Comparison of ENCODE assay signal across 8 cellular contexts in the genomic region with DNA sequence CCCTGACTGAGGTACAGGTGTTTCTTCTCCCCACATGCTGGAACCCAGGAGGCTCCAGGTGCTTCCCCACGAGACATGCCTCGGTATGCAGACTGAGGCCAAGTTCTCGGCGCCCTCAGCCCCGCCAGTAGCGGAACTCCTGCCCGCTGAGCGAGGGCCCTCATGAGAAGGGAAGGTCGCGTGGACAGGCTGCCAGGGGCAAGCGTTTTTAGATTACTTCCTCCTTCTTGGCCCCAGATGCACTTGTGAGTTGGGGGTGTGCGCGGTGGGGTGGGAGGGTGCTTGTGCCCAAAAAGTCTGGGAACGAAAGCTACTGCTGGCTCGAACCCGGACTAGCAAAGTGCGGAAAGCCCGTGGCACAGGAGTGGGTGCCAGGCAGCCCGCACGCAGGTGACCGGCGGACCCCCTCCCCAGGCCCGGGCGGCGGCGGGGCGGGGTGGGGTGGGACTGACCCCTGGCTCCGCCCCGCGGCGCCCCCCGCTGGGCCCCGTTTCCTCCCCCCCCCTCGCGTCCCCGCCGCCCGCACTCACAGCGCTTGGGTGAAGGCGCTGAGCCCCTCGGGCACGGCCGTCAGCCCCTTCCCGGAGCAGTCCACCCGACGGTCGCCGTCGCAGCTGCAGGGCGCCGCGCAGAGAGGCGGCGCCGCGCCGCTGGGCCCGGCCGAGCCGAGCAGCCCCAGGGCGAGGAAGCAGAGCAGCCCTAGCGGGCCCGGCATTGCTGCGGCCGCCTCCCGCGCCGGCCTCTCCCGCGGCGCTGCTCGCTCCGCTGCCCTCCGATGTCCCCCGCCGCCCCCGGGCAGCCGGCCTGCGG. TPM values are rescaled to one million over a fixed set of nuclear protein-coding genes. Genes with fewer than 3 reads are reported as not detected.
DNase-seq lines count a peak whose midpoint lies in the region; ATAC-seq and TF ChIP-seq lines count a peak whose summit lies in the region.

No MANE protein-coding gene starts in this region.

- H3K36me3 ChIP-seq in vagina, result no peaks in the 10 kb centered on the region

- TF ChIP-seq CTCF in fibroblast of pulmonary artery (IDR thresholded peaks at IDR 0.05; ENCODE audit: low read length, missing control alignments), result no peak
- TF ChIP-seq CTCF in vagina (IDR thresholded peaks at IDR 0.05), result no peak

- H3K4me3 ChIP-seq in fibroblast of pulmonary artery (replicated peaks; ENCODE audit: low read depth, low read length), result peak overlapping the region; percentile 84
- peak overlapping the region; percentile 81 to 88 for H3K4me3 ChIP-seq in vagina

- H3K27me3 Mint-ChIP-seq in activated T-cell treated with anti-CD3 and anti-CD28 coated beads, Interleukin-2, amount 50 U/mL, for 24 hours, result peaks cover 52% of the 10 kb centered on the region
- H3K27me3 Mint-ChIP-seq in natural killer cell treated with Interleukin-12 subunit alpha and Interleukin-12 subunit beta and Interleukin-15 and Interleukin-18, amount 100 ng/mL, for 72 hours, result peaks cover 26 to 39% of the 10 kb centered on the region in 2 donors

- ATAC-seq in GM21723 (IDR thresholded peaks at IDR 0.05; ENCODE audit: unreplicated experiment), result peak; percentile 57
- peak; percentile 78 to 81 for ATAC-seq in natural killer cell treated with Interleukin-12 subunit alpha and Interleukin-12 subunit beta and Interleukin-15 and Interleukin-18, amount 100 ng/mL, for 72 hours

- no peaks in the 10 kb centered on the region for H3K9me3 Mint-ChIP-seq in activated T-cell treated with anti-CD3 and anti-CD28 coated beads, Interleukin-2, amount 50 U/mL, for 24 hours
- H3K9me3 Mint-ChIP-seq in natural killer cell treated with Interleukin-12 subunit alpha and Interleukin-12 subunit beta and Interleukin-15 and Interleukin-18, amount 100 ng/mL, for 72 hours, result no peaks in the 10 kb centered on the region

- peaks cover 42% of the 10 kb centered on the region for H3K4me1 ChIP-seq in vagina

- H3K36me3 Mint-ChIP-seq in activated T-cell treated with anti-CD3 and anti-CD28 coated beads, Interleukin-2, amount 50 U/mL, for 24 hours (ENCODE audit: low read depth), result peaks cover 3% of the 10 kb centered on the region
- no peaks in the 10 kb centered on the region for H3K36me3 Mint-ChIP-seq in natural killer cell treated with Interleukin-12 subunit alpha and Interleukin-12 subunit beta and Interleukin-15 and Interleukin-18, amount 100 ng/mL, for 72 hours

- intact Hi-C loops in vagina (cut with DNase I), result no loop called here

- H3K27ac Mint-ChIP-seq in activated T-cell treated with anti-CD3 and anti-CD28 coated beads, Interleukin-2, amount 50 U/mL, for 24 hours, result no peak overlapping the region
- no peak overlapping the region for H3K27ac Mint-ChIP-seq in natural killer cell treated with Interleukin-12 subunit alpha and Interleukin-12 subunit beta and Interleukin-15 and Interleukin-18, amount 100 ng/mL, for 72 hours

- no peaks in the 10 kb centered on the region for H3K27me3 ChIP-seq in vagina

- peak; percentile 59 for DNase-seq in DMS 273 (lab: John Stamatoyannopoulos, UW; ENCODE audit: unreplicated experiment)
- no peak for DNase-seq in DMS 273 treated with DMSO at 0.1 percent for 48 hours (lab: John Stamatoyannopoulos, UW)
- peak; percentile 43 for DNase-seq in LoVo (ENCODE audit: low spot score)
- DNase-seq in activated T-cell treated with anti-CD3 and anti-CD28 coated beads, Interleukin-2, amount 50 U/mL, for 24 hours, result peak; percentile 52
- DNase-seq in fibroblast of pulmonary artery (ENCODE audit: low read depth), result peak; percentile 19
- no peak for DNase-seq in natural killer cell treated with Interleukin-12 subunit alpha and Interleukin-12 subunit beta and Interleukin-15 and Interleukin-18, amount 100 ng/mL, for 72 hours (ENCODE audit: low spot score)
- no peak for DNase-seq in vagina (ENCODE audit: extremely low spot score in 2 of 2)

- H3K4me1 Mint-ChIP-seq in activated T-cell treated with anti-CD3 and anti-CD28 coated beads, Interleukin-2, amount 50 U/mL, for 24 hours (ENCODE audit: low read depth), result peaks cover 18% of the 10 kb centered on the region
- H3K4me1 Mint-ChIP-seq in natural killer cell treated with Interleukin-12 subunit alpha and Interleukin-12 subunit beta and Interleukin-15 and Interleukin-18, amount 100 ng/mL, for 72 hours (ENCODE audit: low read depth in 2 of 2), result peaks cover 15 to 19% of the 10 kb centered on the region in 2 donors

- TF ChIP-seq POLR2A in vagina (IDR thresholded peaks at IDR 0.05), result no peak

- H3K27ac ChIP-seq in vagina, result peak overlapping the region; percentile 86

- H3K4me3 Mint-ChIP-seq in activated T-cell treated with anti-CD3 and anti-CD28 coated beads, Interleukin-2, amount 50 U/mL, for 24 hours, result peak overlapping the region; percentile 74
- H3K4me3 Mint-ChIP-seq in natural killer cell treated with Interleukin-12 subunit alpha and Interleukin-12 subunit beta and Interleukin-15 and Interleukin-18, amount 100 ng/mL, for 72 hours, result peak overlapping the region; percentile 21

- H3K9me3 ChIP-seq in vagina, result no peaks in the 10 kb centered on the region

RNA-seq across cellular contexts. Expression of gene LGR4, which starts 0.8 kb away (rescaled TPM):
- total RNA-seq in natural killer cell treated with Interleukin-12 subunit alpha and Interleukin-12 subunit beta and Interleukin-15 and Interleukin-18, amount 100 ng/mL, for 72 hours, result under 1 TPM in 1 of 2 donors, not detected in 1; 0.05 TPM
- total RNA-seq in vagina, result 65.6 TPM

RNA-seq across cellular contexts. Expression of gene LIN7C, which starts 34.8 kb away (rescaled TPM):
- total RNA-seq in natural killer cell treated with Interleukin-12 subunit alpha and Interleukin-12 subunit beta and Interleukin-15 and Interleukin-18, amount 100 ng/mL, for 72 hours, result 10 to 100 TPM; 17.5 to 20.5 TPM
- 30.9 TPM for total RNA-seq in vagina

Comparison
In these comparisons a context has a peak if more than half of its experiments do, and no peak if none do; other contexts are left out.
1. DNase-seq: peak in DMS 273 (single experiment), LoVo (single experiment), activated T-cell treated with anti-CD3 and anti-CD28 coated beads, Interleukin-2, amount 50 U/mL, for 24 hours (single experiment) and fibroblast of pulmonary artery (single experiment); none in DMS 273 treated with DMSO at 0.1 percent for 48 hours (single experiment), natural killer cell treated with Interleukin-12 subunit alpha and Interleukin-12 subunit beta and Interleukin-15 and Interleukin-18, amount 100 ng/mL, for 72 hours (single experiment) and vagina (0 of 2).
2. RNA of gene LGR4, which starts 0.8 kb away (total RNA-seq): 65.6 TPM in vagina (single experiment); 0.05 TPM in natural killer cell treated with Interleukin-12 subunit alpha and Interleukin-12 subunit beta and Interleukin-15 and Interleukin-18, amount 100 ng/mL, for 72 hours; every median in the first group is over 10 times any median in the second.